1 cellular context compared by ENCODE assay signal in genomic region chr19:58228584-58229254, GRCh38.
TF ChIP-seq lines count a peak whose summit lies in the region.

Gene ZNF544 (plus strand): TSS chr19:58228914. CDS start chr19:58244024, 15,110 bp downstream.

TF ChIP-seq in K562, 482 proteins besides CTCF, POLR2A, EP300 and RAD21 (continued from another document and continues in another):
- TF ChIP-seq, protein P1, sequence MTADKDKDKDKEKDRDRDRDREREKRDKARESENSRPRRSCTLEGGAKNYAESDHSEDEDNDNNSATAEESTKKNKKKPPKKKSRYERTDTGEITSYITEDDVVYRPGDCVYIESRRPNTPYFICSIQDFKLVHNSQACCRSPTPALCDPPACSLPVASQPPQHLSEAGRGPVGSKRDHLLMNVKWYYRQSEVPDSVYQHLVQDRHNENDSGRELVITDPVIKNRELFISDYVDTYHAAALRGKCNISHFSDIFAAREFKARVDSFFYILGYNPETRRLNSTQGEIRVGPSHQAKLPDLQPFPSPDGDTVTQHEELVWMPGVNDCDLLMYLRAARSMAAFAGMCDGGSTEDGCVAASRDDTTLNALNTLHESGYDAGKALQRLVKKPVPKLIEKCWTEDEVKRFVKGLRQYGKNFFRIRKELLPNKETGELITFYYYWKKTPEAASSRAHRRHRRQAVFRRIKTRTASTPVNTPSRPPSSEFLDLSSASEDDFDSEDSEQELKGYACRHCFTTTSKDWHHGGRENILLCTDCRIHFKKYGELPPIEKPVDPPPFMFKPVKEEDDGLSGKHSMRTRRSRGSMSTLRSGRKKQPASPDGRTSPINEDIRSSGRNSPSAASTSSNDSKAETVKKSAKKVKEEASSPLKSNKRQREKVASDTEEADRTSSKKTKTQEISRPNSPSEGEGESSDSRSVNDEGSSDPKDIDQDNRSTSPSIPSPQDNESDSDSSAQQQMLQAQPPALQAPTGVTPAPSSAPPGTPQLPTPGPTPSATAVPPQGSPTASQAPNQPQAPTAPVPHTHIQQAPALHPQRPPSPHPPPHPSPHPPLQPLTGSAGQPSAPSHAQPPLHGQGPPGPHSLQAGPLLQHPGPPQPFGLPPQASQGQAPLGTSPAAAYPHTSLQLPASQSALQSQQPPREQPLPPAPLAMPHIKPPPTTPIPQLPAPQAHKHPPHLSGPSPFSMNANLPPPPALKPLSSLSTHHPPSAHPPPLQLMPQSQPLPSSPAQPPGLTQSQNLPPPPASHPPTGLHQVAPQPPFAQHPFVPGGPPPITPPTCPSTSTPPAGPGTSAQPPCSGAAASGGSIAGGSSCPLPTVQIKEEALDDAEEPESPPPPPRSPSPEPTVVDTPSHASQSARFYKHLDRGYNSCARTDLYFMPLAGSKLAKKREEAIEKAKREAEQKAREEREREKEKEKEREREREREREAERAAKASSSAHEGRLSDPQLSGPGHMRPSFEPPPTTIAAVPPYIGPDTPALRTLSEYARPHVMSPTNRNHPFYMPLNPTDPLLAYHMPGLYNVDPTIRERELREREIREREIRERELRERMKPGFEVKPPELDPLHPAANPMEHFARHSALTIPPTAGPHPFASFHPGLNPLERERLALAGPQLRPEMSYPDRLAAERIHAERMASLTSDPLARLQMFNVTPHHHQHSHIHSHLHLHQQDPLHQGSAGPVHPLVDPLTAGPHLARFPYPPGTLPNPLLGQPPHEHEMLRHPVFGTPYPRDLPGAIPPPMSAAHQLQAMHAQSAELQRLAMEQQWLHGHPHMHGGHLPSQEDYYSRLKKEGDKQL (CRISPR knock-in tag; IDR thresholded peaks at IDR 0.05; ENCODE audit: borderline replicate concordance) = no peak
- TF ChIP-seq ZNF77 (CRISPR knock-in tag; IDR thresholded peaks at IDR 0.05) = no peak
- TF ChIP-seq CUX1 (CRISPR knock-in tag; IDR thresholded peaks at IDR 0.05) = no peak
- TF ChIP-seq ARHGAP35 (IDR thresholded peaks at IDR 0.05; ENCODE audit: partially characterized antibody) = no peak
- no peak for TF ChIP-seq U2AF1 (optimal IDR thresholded peaks at IDR 0.05; ENCODE audit: low read depth, low read length)
- TF ChIP-seq SAFB (IDR thresholded peaks at IDR 0.05; ENCODE audit: borderline replicate concordance, low read depth, low read length) = no peak
- TF ChIP-seq BHLHE40 (IDR thresholded peaks at IDR 0.05; ENCODE audit: low read length) = no peak
- no peak for TF ChIP-seq GATAD2A (IDR thresholded peaks at IDR 0.05)
- TF ChIP-seq, protein P2, sequence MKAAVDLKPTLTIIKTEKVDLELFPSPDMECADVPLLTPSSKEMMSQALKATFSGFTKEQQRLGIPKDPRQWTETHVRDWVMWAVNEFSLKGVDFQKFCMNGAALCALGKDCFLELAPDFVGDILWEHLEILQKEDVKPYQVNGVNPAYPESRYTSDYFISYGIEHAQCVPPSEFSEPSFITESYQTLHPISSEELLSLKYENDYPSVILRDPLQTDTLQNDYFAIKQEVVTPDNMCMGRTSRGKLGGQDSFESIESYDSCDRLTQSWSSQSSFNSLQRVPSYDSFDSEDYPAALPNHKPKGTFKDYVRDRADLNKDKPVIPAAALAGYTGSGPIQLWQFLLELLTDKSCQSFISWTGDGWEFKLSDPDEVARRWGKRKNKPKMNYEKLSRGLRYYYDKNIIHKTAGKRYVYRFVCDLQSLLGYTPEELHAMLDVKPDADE (conservative IDR thresholded peaks at IDR 0.05; ENCODE audit: control insufficient read depth, low read depth, low read length) = peak; percentile 76; the same call in 1 of the 2 replicates
- TF ChIP-seq ZFX (CRISPR knock-in tag; IDR thresholded peaks at IDR 0.05) = peak; percentile 94
- TF ChIP-seq ZSCAN29 (IDR thresholded peaks at IDR 0.05) = no peak
- TF ChIP-seq, protein P3, sequence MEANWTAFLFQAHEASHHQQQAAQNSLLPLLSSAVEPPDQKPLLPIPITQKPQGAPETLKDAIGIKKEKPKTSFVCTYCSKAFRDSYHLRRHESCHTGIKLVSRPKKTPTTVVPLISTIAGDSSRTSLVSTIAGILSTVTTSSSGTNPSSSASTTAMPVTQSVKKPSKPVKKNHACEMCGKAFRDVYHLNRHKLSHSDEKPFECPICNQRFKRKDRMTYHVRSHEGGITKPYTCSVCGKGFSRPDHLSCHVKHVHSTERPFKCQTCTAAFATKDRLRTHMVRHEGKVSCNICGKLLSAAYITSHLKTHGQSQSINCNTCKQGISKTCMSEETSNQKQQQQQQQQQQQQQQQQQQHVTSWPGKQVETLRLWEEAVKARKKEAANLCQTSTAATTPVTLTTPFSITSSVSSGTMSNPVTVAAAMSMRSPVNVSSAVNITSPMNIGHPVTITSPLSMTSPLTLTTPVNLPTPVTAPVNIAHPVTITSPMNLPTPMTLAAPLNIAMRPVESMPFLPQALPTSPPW (CRISPR knock-in tag; IDR thresholded peaks at IDR 0.05) = 0 out of 2 replicates have a peak, but pooled peaks have one; percentile 36
- no peak for TF ChIP-seq E2F4 (CRISPR knock-in tag; IDR thresholded peaks at IDR 0.05; ENCODE audit: low read depth)
- TF ChIP-seq GATAD2B (IDR thresholded peaks at IDR 0.05; ENCODE audit: borderline replicate concordance) = no peak
- no peak for TF ChIP-seq HNRNPUL1 (IDR thresholded peaks at IDR 0.05; ENCODE audit: low read length)
- no peak for TF ChIP-seq EHMT2 (IDR thresholded peaks at IDR 0.05)
- no peak for TF ChIP-seq RBM15 (IDR thresholded peaks at IDR 0.05; ENCODE audit: insufficient read depth, low read length)
- peak; percentile 77 for TF ChIP-seq MYBL2 (IDR thresholded peaks at IDR 0.05; ENCODE audit: low read depth)
- TF ChIP-seq MYBL2 (CRISPR knock-in tag; IDR thresholded peaks at IDR 0.05; ENCODE audit: borderline replicate concordance) = no peak
- TF ChIP-seq ZNF140 (CRISPR knock-in tag; IDR thresholded peaks at IDR 0.05) = no peak
- TF ChIP-seq KLF6 (CRISPR knock-in tag; IDR thresholded peaks at IDR 0.05; ENCODE audit: borderline replicate concordance) = no peak
- no peak for TF ChIP-seq ZNF707 (CRISPR knock-in tag; conservative IDR thresholded peaks at IDR 0.05)
- no peak for TF ChIP-seq ZBTB1 (CRISPR knock-in tag; IDR thresholded peaks at IDR 0.05; ENCODE audit: borderline replicate concordance, low read depth)
- no peak for TF ChIP-seq CBX1 (IDR thresholded peaks at IDR 0.05; ENCODE audit: low read depth)
- TF ChIP-seq SPI1 (IDR thresholded peaks at IDR 0.05; ENCODE audit: borderline replicate concordance, low read depth, low read length) = no peak
- no peak for TF ChIP-seq RFX7 (CRISPR knock-in tag; IDR thresholded peaks at IDR 0.05)
- TF ChIP-seq JUND (IDR thresholded peaks at IDR 0.05; ENCODE audit: borderline replicate concordance, low read depth, low read length) = peak; percentile 47; the same call in 1 of the 2 replicates
- peak; percentile 29; the same call in 1 of the 3 replicates for TF ChIP-seq JUND (tag; IDR thresholded peaks at IDR 0.05; ENCODE audit: borderline replicate concordance, low read depth, low read length)
- TF ChIP-seq, protein P4, sequence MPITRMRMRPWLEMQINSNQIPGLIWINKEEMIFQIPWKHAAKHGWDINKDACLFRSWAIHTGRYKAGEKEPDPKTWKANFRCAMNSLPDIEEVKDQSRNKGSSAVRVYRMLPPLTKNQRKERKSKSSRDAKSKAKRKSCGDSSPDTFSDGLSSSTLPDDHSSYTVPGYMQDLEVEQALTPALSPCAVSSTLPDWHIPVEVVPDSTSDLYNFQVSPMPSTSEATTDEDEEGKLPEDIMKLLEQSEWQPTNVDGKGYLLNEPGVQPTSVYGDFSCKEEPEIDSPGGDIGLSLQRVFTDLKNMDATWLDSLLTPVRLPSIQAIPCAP (CRISPR knock-in tag; IDR thresholded peaks at IDR 0.05; ENCODE audit: borderline replicate concordance) = no peak
- no peak for TF ChIP-seq ZNF184 (CRISPR knock-in tag; IDR thresholded peaks at IDR 0.05)
- no peak for TF ChIP-seq NCOA4 (IDR thresholded peaks at IDR 0.05; ENCODE audit: partially characterized antibody)
- no peak for TF ChIP-seq MCM7 (IDR thresholded peaks at IDR 0.05)
- no peak for TF ChIP-seq PHB (CRISPR knock-in tag; IDR thresholded peaks at IDR 0.05)
- TF ChIP-seq ZNF583 (CRISPR knock-in tag; IDR thresholded peaks at IDR 0.05) = 0 out of 2 replicates have a peak, but pooled peaks have one; percentile 28
- peak; percentile 55 for TF ChIP-seq C11orf30 (IDR thresholded peaks at IDR 0.05; ENCODE audit: low read depth)
- TF ChIP-seq CC2D1A (IDR thresholded peaks at IDR 0.05) = no peak
- TF ChIP-seq ZNF354B (CRISPR knock-in tag; IDR thresholded peaks at IDR 0.05) = no peak
- no peak for TF ChIP-seq RFX5 (IDR thresholded peaks at IDR 0.05; ENCODE audit: low read depth, low read length)
- no peak for TF ChIP-seq ZNF324 (CRISPR knock-in tag; IDR thresholded peaks at IDR 0.05)
- 0 out of 2 replicates have a peak, but pooled peaks have one; percentile 12 for TF ChIP-seq EGR1 (conservative IDR thresholded peaks at IDR 0.05)
- TF ChIP-seq, protein P5, sequence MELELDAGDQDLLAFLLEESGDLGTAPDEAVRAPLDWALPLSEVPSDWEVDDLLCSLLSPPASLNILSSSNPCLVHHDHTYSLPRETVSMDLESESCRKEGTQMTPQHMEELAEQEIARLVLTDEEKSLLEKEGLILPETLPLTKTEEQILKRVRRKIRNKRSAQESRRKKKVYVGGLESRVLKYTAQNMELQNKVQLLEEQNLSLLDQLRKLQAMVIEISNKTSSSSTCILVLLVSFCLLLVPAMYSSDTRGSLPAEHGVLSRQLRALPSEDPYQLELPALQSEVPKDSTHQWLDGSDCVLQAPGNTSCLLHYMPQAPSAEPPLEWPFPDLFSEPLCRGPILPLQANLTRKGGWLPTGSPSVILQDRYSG (tag; conservative IDR thresholded peaks at IDR 0.05; ENCODE audit: low read depth) = peak; percentile 49; the same call in 1 of the 2 replicates
- no peak for TF ChIP-seq TEAD2 (tag; IDR thresholded peaks at IDR 0.05)
- TF ChIP-seq MECOM (CRISPR knock-in tag; IDR thresholded peaks at IDR 0.05) = no peak
- no peak for TF ChIP-seq PRMT5 (CRISPR knock-in tag; IDR thresholded peaks at IDR 0.05)
- TF ChIP-seq NCOA1 (IDR thresholded peaks at IDR 0.05; ENCODE audit: low read depth) = peak; percentile 37; the same call in 1 of the 2 replicates
- TF ChIP-seq KLF13 (tag; IDR thresholded peaks at IDR 0.05; ENCODE audit: borderline replicate concordance, low read depth) = no peak
- TF ChIP-seq TCF7L2 (IDR thresholded peaks at IDR 0.05; ENCODE audit: low read depth, low read length) = no peak
- TF ChIP-seq, protein P6, sequence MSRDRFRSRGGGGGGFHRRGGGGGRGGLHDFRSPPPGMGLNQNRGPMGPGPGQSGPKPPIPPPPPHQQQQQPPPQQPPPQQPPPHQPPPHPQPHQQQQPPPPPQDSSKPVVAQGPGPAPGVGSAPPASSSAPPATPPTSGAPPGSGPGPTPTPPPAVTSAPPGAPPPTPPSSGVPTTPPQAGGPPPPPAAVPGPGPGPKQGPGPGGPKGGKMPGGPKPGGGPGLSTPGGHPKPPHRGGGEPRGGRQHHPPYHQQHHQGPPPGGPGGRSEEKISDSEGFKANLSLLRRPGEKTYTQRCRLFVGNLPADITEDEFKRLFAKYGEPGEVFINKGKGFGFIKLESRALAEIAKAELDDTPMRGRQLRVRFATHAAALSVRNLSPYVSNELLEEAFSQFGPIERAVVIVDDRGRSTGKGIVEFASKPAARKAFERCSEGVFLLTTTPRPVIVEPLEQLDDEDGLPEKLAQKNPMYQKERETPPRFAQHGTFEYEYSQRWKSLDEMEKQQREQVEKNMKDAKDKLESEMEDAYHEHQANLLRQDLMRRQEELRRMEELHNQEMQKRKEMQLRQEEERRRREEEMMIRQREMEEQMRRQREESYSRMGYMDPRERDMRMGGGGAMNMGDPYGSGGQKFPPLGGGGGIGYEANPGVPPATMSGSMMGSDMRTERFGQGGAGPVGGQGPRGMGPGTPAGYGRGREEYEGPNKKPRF (IDR thresholded peaks at IDR 0.05; ENCODE audit: low read depth, low read length) = no peak
- TF ChIP-seq PHB2 (IDR thresholded peaks at IDR 0.05; ENCODE audit: low read depth) = no peak
- no peak for TF ChIP-seq CBFA2T3 (IDR thresholded peaks at IDR 0.05)
- no peak for TF ChIP-seq SIX5 (IDR thresholded peaks at IDR 0.05; ENCODE audit: borderline replicate concordance in 1 of 2, insufficient read depth in 1 of 2, low read depth in 1 of 2, low read length in 2 of 2)
